Comparison of ENCODE assay signal across 9 cellular contexts in genomic region chr17:13329421-13329820, GRCh38.
"Had no signal": no experiment of that assay in that cellular context is flagged by ENCODE, and none has a peak within 500 bp of the region (broad histone marks: within the 10 kb centered on the region; RNA-seq: fewer than 3 reads in every experiment).

No MANE protein-coding gene starts in this region.

- H3K4me2 ChIP-seq: GM23338 had no signal

- H2AFZ ChIP-seq: GM23248, GM23338 had no signal

- H3K4me3 ChIP-seq: GM23248, GM23338, HAP-1 had no signal

- ATAC-seq: GM23338, HCT116 had no signal

- H3K27ac ChIP-seq: GM23248 had no signal

- H3K4me1 ChIP-seq: HAP-1 had no signal

- H3K36me3 ChIP-seq: HAP-1 had no signal

- H3K9ac ChIP-seq: GM23248 had no signal

- DNase-seq: GM23248, GOT3, H7, H9, HCEC 1CT, HFFc6 had no signal

- H3K9me3 ChIP-seq: HAP-1 had no signal
